In genomic region chr21:36021251-36021837, GRCh38 we compare ENCODE assay signal across 2 cellular contexts.
A peak's percentile ranks its signal among the peaks of the same experiment; 100 is the strongest.
TF ChIP-seq lines count a peak whose summit lies in the region.

No MANE protein-coding gene starts in this region.

TF ChIP-seq in GM12878, 131 proteins besides CTCF, POLR2A, EP300 and RAD21 (continues in another document):
- TF ChIP-seq NFIC (IDR thresholded peaks at IDR 0.05; ENCODE audit: low read depth, low read length) (no peak), PBX3 (IDR thresholded peaks at IDR 0.05; ENCODE audit: insufficient replicate concordance, low read depth, low read length) (no peak), USF1 (IDR thresholded peaks at IDR 0.05; ENCODE audit: borderline replicate concordance, extremely low read length, insufficient read depth, low read depth, low read length) (no peak), ZNF384 (IDR thresholded peaks at IDR 0.05; ENCODE audit: borderline replicate concordance, low read depth, low read length) (no peak), POLR2AphosphoS5 (IDR thresholded peaks at IDR 0.05; ENCODE audit: low read length) (no peak), JUNB (IDR thresholded peaks at IDR 0.05) (peak; percentile 28; the same call in 1 of the 2 replicates), YY1 (IDR thresholded peaks at IDR 0.05; ENCODE audit: low read depth, low read length) (no peak), LARP7 (IDR thresholded peaks at IDR 0.05) (no peak), RB1 (IDR thresholded peaks at IDR 0.05; ENCODE audit: borderline replicate concordance) (no peak), POU2F2 (IDR thresholded peaks at IDR 0.05; ENCODE audit: borderline replicate concordance, low read depth, low read length) (0 out of 3 replicates have a peak, but pooled peaks have one; percentile 16), SRF (IDR thresholded peaks at IDR 0.05; ENCODE audit: low read depth in 2 of 2, low read length in 2 of 2) (no peak), FOXK2 (IDR thresholded peaks at IDR 0.05) (peak; percentile 51), ZBTB40 (IDR thresholded peaks at IDR 0.05; ENCODE audit: borderline replicate concordance) (peak; percentile 63), BHLHE40 (IDR thresholded peaks at IDR 0.05; ENCODE audit: borderline replicate concordance in 1 of 2, low read depth in 2 of 2, low read length in 1 of 2) (peak; percentile 67 to 72; a peak in 2 of 4 replicates), SPI1 (IDR thresholded peaks at IDR 0.05; ENCODE audit: borderline replicate concordance, insufficient read depth, low read depth, low read length) (peak; percentile 86), ZSCAN29 (IDR thresholded peaks at IDR 0.05) (no peak), RFX5 (IDR thresholded peaks at IDR 0.05; ENCODE audit: low read depth, low read length) (no peak), TCF7 (IDR thresholded peaks at IDR 0.05; ENCODE audit: borderline replicate concordance) (no peak), RAD51 (IDR thresholded peaks at IDR 0.05) (no peak), MEF2B (IDR thresholded peaks at IDR 0.05; ENCODE audit: partially characterized antibody, poor library complexity, severe bottlenecking) (peak; percentile 57), KLF5 (IDR thresholded peaks at IDR 0.05; ENCODE audit: partially characterized antibody) (no peak), BCL3 (IDR thresholded peaks at IDR 0.05; ENCODE audit: borderline replicate concordance, insufficient read depth, low read depth, low read length, poor library complexity, severe bottlenecking) (no peak), NR2C1 (IDR thresholded peaks at IDR 0.05) (no peak), PAX5 (IDR thresholded peaks at IDR 0.05; ENCODE audit: borderline replicate concordance, low read depth, low read length) (peak; percentile 22; the same call in 1 of the 2 replicates)

TF ChIP-seq in SK-N-SH, 30 proteins besides CTCF, POLR2A, EP300 and RAD21:
- TF ChIP-seq TAF1 (IDR thresholded peaks at IDR 0.05; ENCODE audit: borderline replicate concordance, low read depth, low read length), result no peak
- no peak for TF ChIP-seq USF1 (IDR thresholded peaks at IDR 0.05; ENCODE audit: borderline replicate concordance, low read depth)
- TF ChIP-seq GATA2 (CRISPR knock-in tag; IDR thresholded peaks at IDR 0.05), result no peak
- no peak for TF ChIP-seq ELF1 (IDR thresholded peaks at IDR 0.05)
- no peak for TF ChIP-seq MEF2A (IDR thresholded peaks at IDR 0.05; ENCODE audit: borderline replicate concordance, low read depth)
- no peak for TF ChIP-seq POLR2AphosphoS5 (IDR thresholded peaks at IDR 0.05; ENCODE audit: low read depth, low read length)
- no peak for TF ChIP-seq NFIC (IDR thresholded peaks at IDR 0.05; ENCODE audit: borderline replicate concordance)
- TF ChIP-seq PBX3 (IDR thresholded peaks at IDR 0.05), result no peak
- no peak for TF ChIP-seq SIN3A (IDR thresholded peaks at IDR 0.05; ENCODE audit: borderline replicate concordance, low read depth, low read length)
- no peak for TF ChIP-seq CHD2 (IDR thresholded peaks at IDR 0.05; ENCODE audit: low read length, partially characterized antibody)
- no peak for TF ChIP-seq REST (IDR thresholded peaks at IDR 0.05; ENCODE audit: low read depth, low read length)
- TF ChIP-seq TCF12 (IDR thresholded peaks at IDR 0.05), result no peak
- no peak for TF ChIP-seq RFX5 (IDR thresholded peaks at IDR 0.05; ENCODE audit: low read length)
